In genomic region chr17:77836557-77837041, GRCh38 we compare ENCODE assay signal across 9 cellular contexts.
DNase-seq lines count a peak whose midpoint lies in the region; ATAC-seq and TF ChIP-seq lines count a peak whose summit lies in the region.
"Had no signal": no experiment of that assay in that cellular context is flagged by ENCODE, and none has a peak within 500 bp of the region (broad histone marks: within the 10 kb centered on the region; RNA-seq: fewer than 3 reads in every experiment).

No MANE protein-coding gene starts in this region.

- no peak overlapping the region for H2BK120ac ChIP-seq in IMR-90 (ENCODE audit: low read depth, low read length)

- H4K91ac ChIP-seq in IMR-90 (ENCODE audit: insufficient read depth, low read depth, low read length): no peak overlapping the region

- DNase-seq in AG10803 (ENCODE audit: low read depth): peak; percentile 36
- peak; percentile 60 for DNase-seq in IMR-90
- DNase-seq in activated naive CD4-positive, alpha-beta T cell treated with anti-CD3 and anti-CD28 coated beads, Interleukin-2, amount 10 ng/mL, durations not matched to agents 7 days and 5 days: no peak
- peak; percentile 96 for DNase-seq in kidney tubule cell (ENCODE audit: low spot score)
- DNase-seq in NCI-H1930 (lab: John Stamatoyannopoulos, UW): no peak
- no peak for DNase-seq in KBM-7
- no peak for DNase-seq in dorsolateral prefrontal cortex
- DNase-seq: cerebellar nuclear complex had no signal

- TF ChIP-seq POLR2A in IMR-90 (IDR thresholded peaks at IDR 0.05; ENCODE audit: low read depth, low read length): no peak

- H3K4me1 Mint-ChIP-seq in activated naive CD4-positive, alpha-beta T cell treated with anti-CD3 and anti-CD28 coated beads, Interleukin-2, amount 10 ng/mL, durations not matched to agents 7 days and 5 days: peaks cover 12% of the 10 kb centered on the region

- H2BK20ac ChIP-seq in IMR-90 (ENCODE audit: low read depth, low read length): no peak overlapping the region

- CTCF ChIA-PET in IMR-90 (lab: Yijun Ruan, JAX): interaction anchor here (0.6 kb wide), 2 partner anchors 58 to 243 kb away, joined by 4 read pairs; no protein-coding TSS in a partner anchor
- CTCF ChIA-PET in activated naive CD4-positive, alpha-beta T cell treated with anti-CD3 and anti-CD28 coated beads, Interleukin-2, amount 10 ng/mL, durations not matched to agents 7 days and 5 days (lab: Charles Lee): no interaction called here

- no peak overlapping the region for H2AK9ac ChIP-seq in IMR-90 (replicated peaks; ENCODE audit: low read depth, low read length, poor library complexity)

- no peak overlapping the region for H3K4ac ChIP-seq in IMR-90 (ENCODE audit: low read depth, low read length)

- no peak overlapping the region for H3K4me3 Mint-ChIP-seq in activated naive CD4-positive, alpha-beta T cell treated with anti-CD3 and anti-CD28 coated beads, Interleukin-2, amount 10 ng/mL, durations not matched to agents 7 days and 5 days

- no peak overlapping the region for H4K5ac ChIP-seq in IMR-90 (ENCODE audit: low read depth, low read length)

- TF ChIP-seq CTCF in AG10803 (conservative IDR thresholded peaks at IDR 0.05; ENCODE audit: low read length) (no peak), IMR-90 (conservative IDR thresholded peaks at IDR 0.05; ENCODE audit: low read depth, low read length) (no peak), dorsolateral prefrontal cortex (IDR thresholded peaks at IDR 0.05 in 54 of 56, conservative IDR thresholded peaks at IDR 0.05 in 2 of 56; ENCODE audit: low read depth in 1 of 56, partially characterized antibody in 56 of 56) (no peak)

- intact Hi-C loops in IMR-90 (cut with micrococcal nuclease): no loop called here
- intact Hi-C loops in dorsolateral prefrontal cortex (cut with DNase I): loop anchor here in 1 of 2 donors (5.0 kb wide), 1 partner anchor 116 kb away; no protein-coding TSS in a partner anchor

- no peak overlapping the region for H3K14ac ChIP-seq in IMR-90 (replicated peaks; ENCODE audit: low read depth, low read length)

- ATAC-seq in IMR-90 (ENCODE audit: low read depth) (no peak), GM18511 (IDR thresholded peaks at IDR 0.05; ENCODE audit: unreplicated experiment) (no peak)

- H4K20me1 ChIP-seq in IMR-90 (ENCODE audit: insufficient read depth, low read length): no peaks in the 10 kb centered on the region

- H3K27ac Mint-ChIP-seq in activated naive CD4-positive, alpha-beta T cell treated with anti-CD3 and anti-CD28 coated beads, Interleukin-2, amount 10 ng/mL, durations not matched to agents 7 days and 5 days: peak overlapping the region; percentile 7

- H4K8ac ChIP-seq in IMR-90 (ENCODE audit: low read depth in 2 of 2, low read length in 2 of 2): no peak overlapping the region

- no peak overlapping the region for H3K18ac ChIP-seq in IMR-90 (ENCODE audit: low read depth, low read length)

- H3K9me1 ChIP-seq in IMR-90 (ENCODE audit: insufficient read depth, low read length): no peaks in the 10 kb centered on the region

- no peak overlapping the region for H3K9ac ChIP-seq in IMR-90 (ENCODE audit: low read depth, low read length)

- no peak overlapping the region for H2AFZ ChIP-seq in IMR-90 (replicated peaks; ENCODE audit: low read length, poor library complexity)

- H3K27me3 Mint-ChIP-seq in activated naive CD4-positive, alpha-beta T cell treated with anti-CD3 and anti-CD28 coated beads, Interleukin-2, amount 10 ng/mL, durations not matched to agents 7 days and 5 days: peaks cover 57% of the 10 kb centered on the region

- POLR2A ChIA-PET in IMR-90 (lab: Charles Lee; ENCODE audit: unreplicated experiment): no interaction called here

- no TSS peak for BruUV-seq in IMR-90 (replicated peaks; lab: Mats Ljungman, UMichigan)

- no peak for TF ChIP-seq RAD21 in IMR-90 (IDR thresholded peaks at IDR 0.05; ENCODE audit: low read length)

- no peaks in the 10 kb centered on the region for H3K9me3 ChIP-seq in IMR-90 (ENCODE audit: control insufficient read depth, insufficient read depth, low read length)

- H3K4me3 ChIP-seq in AG10803 (ENCODE audit: low read length): no peak overlapping the region
- H3K4me3 ChIP-seq in IMR-90 (ENCODE audit: insufficient read depth, low read depth, low read length): no peak overlapping the region
- H3K4me3 ChIP-seq in dorsolateral prefrontal cortex: no peak overlapping the region

- in situ Hi-C loops in IMR-90 (cut with MboI; ENCODE audit: low sequenced_read_pairs) (no loop called here), KBM-7 (cut with MboI; ENCODE audit: low pct_unique_long_range_greater_than_20kb, low sequenced_read_pairs) (no loop called here)

- no peaks in the 10 kb centered on the region for H3K36me3 ChIP-seq in IMR-90 (ENCODE audit: control insufficient read depth, insufficient read depth, low read length)

- no peak overlapping the region for H3K56ac ChIP-seq in IMR-90 (ENCODE audit: extremely low read depth, insufficient read depth, low read length)

- no peaks in the 10 kb centered on the region for H3K79me1 ChIP-seq in IMR-90 (ENCODE audit: low read depth in 1 of 2, low read length in 2 of 2)

- no peak overlapping the region for H3K23ac ChIP-seq in IMR-90 (ENCODE audit: low read depth, low read length)

- dilution Hi-C loops in IMR-90 (cut with HindIII; ENCODE audit: low sequenced_read_pairs, unreplicated experiment): no loop called here

- H3K4me2 ChIP-seq in IMR-90 (ENCODE audit: low read depth, low read length): no peak overlapping the region

- H3K27me3 ChIP-seq in IMR-90 (ENCODE audit: control insufficient read depth, insufficient read depth, low read length) (no peaks in the 10 kb centered on the region; the same call in none of the 2 replicates), dorsolateral prefrontal cortex (no peaks in the 10 kb centered on the region)

- H3K4me1 ChIP-seq in IMR-90 (ENCODE audit: control insufficient read depth, insufficient read depth, low read length): peaks cover 4% of the 10 kb centered on the region; the same call in 1 of the 2 replicates

- no peaks in the 10 kb centered on the region for H3K36me3 Mint-ChIP-seq in activated naive CD4-positive, alpha-beta T cell treated with anti-CD3 and anti-CD28 coated beads, Interleukin-2, amount 10 ng/mL, durations not matched to agents 7 days and 5 days

- no peak overlapping the region for H2BK15ac ChIP-seq in IMR-90 (ENCODE audit: low read depth, low read length)

- no peak overlapping the region for H2BK5ac ChIP-seq in IMR-90 (ENCODE audit: low read depth, low read length, poor library complexity, severe bottlenecking)

- no CpG with 5 or more reads among the region's 3 CpGs for WGBS in IMR-90 (ENCODE audit: extremely low coverage in 2 of 2, insufficient read length in 1 of 2), 2 experiments

- H3K9me3 Mint-ChIP-seq in activated naive CD4-positive, alpha-beta T cell treated with anti-CD3 and anti-CD28 coated beads, Interleukin-2, amount 10 ng/mL, durations not matched to agents 7 days and 5 days: peaks cover 10% of the 10 kb centered on the region

- no peak overlapping the region for H2AK5ac ChIP-seq in IMR-90 (ENCODE audit: low read depth, low read length)

- H3K27ac ChIP-seq in IMR-90 (ENCODE audit: insufficient read depth, low read length) (no peak overlapping the region), dorsolateral prefrontal cortex (no peak overlapping the region)

TF ChIP-seq in IMR-90, 13 proteins besides CTCF, POLR2A, EP300 and RAD21:
- TF ChIP-seq CEBPB (IDR thresholded peaks at IDR 0.05; ENCODE audit: low read depth, low read length) (peak; percentile 58; the same call in 1 of the 2 replicates), USF2 (IDR thresholded peaks at IDR 0.05; ENCODE audit: low read depth, low read length) (no peak)

Comparison
In these comparisons a context has a peak if more than half of its experiments do, and no peak if none do; other contexts are left out.
1. DNase-seq: peak in AG10803 (single experiment), IMR-90 (single experiment) and kidney tubule cell (single experiment); none in activated naive CD4-positive, alpha-beta T cell treated with anti-CD3 and anti-CD28 coated beads, Interleukin-2, amount 10 ng/mL, durations not matched to agents 7 days and 5 days (single experiment), NCI-H1930 (0 of 2), KBM-7 (single experiment) and dorsolateral prefrontal cortex (0 of 10).